Comparison of ENCODE assay signal across 19 cellular contexts in the genomic region with DNA sequence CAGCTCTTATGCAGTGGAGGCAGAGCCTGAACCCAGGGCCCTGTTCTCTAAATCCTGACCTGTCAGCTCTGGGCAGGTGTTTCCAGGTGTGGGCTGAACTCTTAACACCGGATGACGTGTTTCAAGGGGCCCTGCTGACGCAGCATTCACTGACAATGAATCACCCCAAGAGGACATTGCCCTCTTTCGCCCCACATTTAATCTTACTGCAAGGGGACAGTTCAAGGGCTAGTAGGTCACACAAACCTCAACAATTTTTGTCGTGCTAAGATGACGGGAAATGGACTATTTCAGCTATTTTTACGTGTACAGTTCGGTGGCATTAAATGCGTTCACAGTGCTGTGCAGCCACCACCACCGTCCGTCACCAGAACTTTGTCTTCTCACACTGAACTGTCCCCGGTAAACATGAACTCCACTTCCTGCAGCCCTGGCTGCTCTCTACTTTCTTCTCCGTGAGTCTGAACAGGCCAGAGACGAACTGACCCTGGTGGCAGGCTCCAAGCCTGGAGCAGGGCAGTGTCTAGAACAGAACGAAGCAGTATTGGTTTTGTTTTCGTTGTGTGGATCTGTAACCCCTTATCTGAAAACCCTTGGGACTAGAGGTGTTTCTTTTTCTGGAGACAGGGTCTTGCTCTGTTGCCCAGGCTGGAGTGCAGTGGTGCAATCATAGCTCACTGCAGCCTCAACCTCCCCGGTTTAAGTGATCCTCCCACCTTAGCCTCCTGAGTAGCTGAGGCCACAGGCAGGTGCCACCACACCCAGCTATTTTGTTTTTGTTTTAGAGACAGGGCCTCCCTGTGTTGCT.
DNase-seq lines count a peak whose midpoint lies in the region; ATAC-seq and TF ChIP-seq lines count a peak whose summit lies in the region.
"Had no signal": no experiment of that assay in that cellular context is flagged by ENCODE, and none has a peak within 500 bp of the region (broad histone marks: within the 10 kb centered on the region; RNA-seq: fewer than 3 reads in every experiment).

No MANE protein-coding gene starts in this region.

- H3K9ac ChIP-seq in mammary epithelial cell (ENCODE audit: insufficient read depth, low read length), result no peak overlapping the region
- H3K9ac ChIP-seq: KMS-11 had no signal

- TF ChIP-seq CTCF in mammary epithelial cell (conservative IDR thresholded peaks at IDR 0.05 in 1 of 2, IDR thresholded peaks at IDR 0.05 in 1 of 2; ENCODE audit: extremely low read depth in 1 of 2, insufficient read depth in 1 of 2, low read depth in 1 of 2, low read length in 2 of 2), result no peak

- H4K20me1 ChIP-seq in mammary epithelial cell (ENCODE audit: insufficient read depth, low read length), result no peaks in the 10 kb centered on the region

- CTCF ChIA-PET in mammary epithelial cell (lab: Charles Lee; ENCODE audit: low non-redundant PET), result no interaction called here

- no peak overlapping the region for H3K27ac ChIP-seq in mammary epithelial cell (ENCODE audit: insufficient read depth, low read depth, low read length)
- peak overlapping the region; percentile 95 for H3K27ac ChIP-seq in mesodermal cell (ENCODE audit: low read depth, low read length, severe bottlenecking)
- H3K27ac ChIP-seq: KMS-11, neutrophil, SJSA1 had no signal

- H3K4me2 ChIP-seq in mammary epithelial cell (ENCODE audit: insufficient read depth, low read depth, low read length), result no peak overlapping the region
- H3K4me2 ChIP-seq: KMS-11 had no signal

- 94% methylated on average over 15 of the region's 17 CpGs for WGBS in mammary epithelial cell (ENCODE audit: low coverage, missing lambda C conversion rate)
- WGBS in mesodermal cell (ENCODE audit: insufficient coverage in 2 of 2), 2 experiments, result 90 to 95% methylated on average over 17 of the region's 17 CpGs

- H3K36me3 ChIP-seq in mammary epithelial cell (ENCODE audit: insufficient read depth, low read length) (no peaks in the 10 kb centered on the region), mesodermal cell (ENCODE audit: control insufficient read depth, insufficient read depth, low read length) (peaks cover 2% of the 10 kb centered on the region), H7 (replicated peaks; ENCODE audit: control insufficient read depth, insufficient read depth, low read length) (no peaks in the 10 kb centered on the region)
- H3K36me3 ChIP-seq: neutrophil, sigmoid colon, SJSA1, tibial nerve had no signal

- H3K27me3 ChIP-seq in mammary epithelial cell (ENCODE audit: insufficient read depth, low read length) (no peaks in the 10 kb centered on the region), H7 (ENCODE audit: control insufficient read depth, insufficient read depth, low read length) (no peaks in the 10 kb centered on the region)
- H3K27me3 ChIP-seq: sigmoid colon, SJSA1, tibial nerve had no signal

- H3K9me3 ChIP-seq in mammary epithelial cell (replicated peaks; ENCODE audit: insufficient read depth, low read length), result no peaks in the 10 kb centered on the region
- H3K9me3 ChIP-seq in mesodermal cell (ENCODE audit: control insufficient read depth, low read length), result no peaks in the 10 kb centered on the region
- H3K9me3 ChIP-seq: neutrophil, sigmoid colon, SJSA1, tibial nerve had no signal

- peak; percentile 9 for DNase-seq in left ventricle myocardium superior
- no peak for DNase-seq in cardiac septum (ENCODE audit: low spot score)
- DNase-seq in mammary epithelial cell, result peak; percentile 58
- no peak for DNase-seq in activated naive CD4-positive, alpha-beta T cell treated with Interleukin-2 at 50 U/mL for 16 hours
- DNase-seq in NCI-H1694 (lab: John Stamatoyannopoulos, UW), result no peak
- DNase-seq in H7, result no peak
- no peak for DNase-seq in NCI-H1048 (lab: John Stamatoyannopoulos, UW)
- DNase-seq: activated CD4-positive, alpha-beta T cell treated with anti-CD3 and anti-CD28 coated beads for 48 hours; foreskin melanocyte; NCI-H1105 treated with DMSO at 0.1 percent for 48 hours; sigmoid colon; stimulated activated CD4-positive, alpha-beta T cell treated with anti-CD3 and anti-CD28 coated beads, Interleukin-4, amount 100 ng/mL, for 1 hour; stimulated activated CD8-positive, alpha-beta memory T cell treated with anti-CD3 and anti-CD28 coated beads, Interleukin-4, amount 100 ng/mL, for 48 hours had no signal

- no peak overlapping the region for H2AFZ ChIP-seq in mammary epithelial cell (ENCODE audit: low read depth, low read length)

- in situ Hi-C loops in mammary epithelial cell (cut with MboI; ENCODE audit: low sequenced_read_pairs in 2 of 2), result no loop called here

- dilution Hi-C loops in mammary epithelial cell (cut with HindIII; ENCODE audit: low sequenced_read_pairs), result no loop called here

- intact Hi-C loops in left ventricle myocardium superior (cut with micrococcal nuclease), result no loop called here
- intact Hi-C loops in cardiac septum (cut with DNase I), result no loop called here
- intact Hi-C loops in mammary epithelial cell (cut with micrococcal nuclease), result no loop called here

- no TSS peak for BruUV-seq in mammary epithelial cell (replicated peaks; lab: Mats Ljungman, UMichigan)

- no peaks in the 10 kb centered on the region for H3K79me2 ChIP-seq in mammary epithelial cell (ENCODE audit: insufficient read depth, low read length)

- peaks cover 6% of the 10 kb centered on the region for H3K4me1 ChIP-seq in mammary epithelial cell (ENCODE audit: insufficient read depth, low read length)
- H3K4me1 ChIP-seq in mesodermal cell (ENCODE audit: control insufficient read depth, insufficient read depth, low read length, poor library complexity, severe bottlenecking), result peaks cover 61% of the 10 kb centered on the region

- no peak overlapping the region for H3K4me3 ChIP-seq in mammary epithelial cell (replicated peaks in 1 of 3; ENCODE audit: insufficient read depth in 1 of 3, low read depth in 2 of 3, low read length in 3 of 3)
- H3K4me3 ChIP-seq in mesodermal cell (ENCODE audit: extremely low read depth, insufficient read depth, low read length, poor library complexity, severe bottlenecking), result no peak overlapping the region
- no peak overlapping the region for H3K4me3 ChIP-seq in H7 (ENCODE audit: insufficient read depth, low read depth, low read length)
- H3K4me3 ChIP-seq: sigmoid colon, SJSA1, tibial nerve had no signal

- ATAC-seq in left ventricle myocardium superior, result no peak
- ATAC-seq: activated naive CD4-positive, alpha-beta T cell treated with anti-CD3 and anti-CD28 coated beads, Interleukin-2, amount 50 U/mL, for 72 hours had no signal

Comparison
In these comparisons a context has a peak if more than half of its experiments do, and no peak if none do; other contexts are left out.
1. DNase-seq: peak in left ventricle myocardium superior (single experiment) and mammary epithelial cell (single experiment); none in cardiac septum (single experiment), activated naive CD4-positive, alpha-beta T cell treated with Interleukin-2 at 50 U/mL for 16 hours (single experiment), NCI-H1694 (single experiment), H7 (single experiment) and NCI-H1048 (single experiment).